Comparison of ENCODE assay signal across 8 cellular contexts in the genomic region with DNA sequence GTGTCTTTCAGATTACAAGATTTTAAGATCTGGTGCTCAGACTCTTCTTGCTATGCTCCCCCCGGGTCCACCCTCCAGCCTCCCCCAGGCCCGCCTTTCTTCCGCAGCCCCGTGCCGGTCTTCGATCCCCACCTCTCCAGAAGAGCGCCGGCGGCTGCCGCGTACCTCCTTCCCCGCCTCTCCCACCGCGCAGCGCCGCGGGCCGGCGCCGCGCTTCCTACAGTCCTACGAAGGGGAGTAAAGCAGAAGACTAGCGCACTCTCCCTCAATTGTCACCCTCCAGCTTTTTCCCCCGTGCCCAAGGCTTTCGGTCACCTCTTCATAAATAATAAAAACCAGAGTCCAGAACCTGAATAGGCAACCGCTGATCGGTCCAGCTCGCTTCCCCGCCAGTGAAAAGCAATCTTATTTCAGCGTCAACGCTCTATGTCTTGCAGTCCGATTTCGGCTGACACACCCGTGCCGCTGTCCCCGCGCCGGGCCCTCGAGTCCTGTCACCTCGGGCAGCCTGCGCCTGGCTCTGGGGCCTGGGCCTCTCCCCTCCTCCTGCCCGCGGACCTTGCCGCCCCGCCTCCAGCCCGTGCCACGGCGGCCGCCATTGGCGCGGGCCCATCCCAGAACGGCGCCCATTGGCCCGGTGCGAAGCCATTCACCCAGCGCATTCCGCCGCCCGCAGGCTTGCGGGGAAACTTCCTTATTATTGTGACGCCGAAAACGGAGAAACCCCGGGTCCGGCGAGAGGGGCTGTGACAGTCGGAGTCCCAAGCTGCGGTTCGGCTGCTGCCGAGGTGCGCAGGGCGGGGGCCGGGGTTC. TPM values are rescaled to one million over a fixed set of nuclear protein-coding genes. Genes with fewer than 3 reads are reported as not detected.
DNase-seq lines count a peak whose midpoint lies in the region; ATAC-seq and TF ChIP-seq lines count a peak whose summit lies in the region.

HERC3 (plus strand) TSS at position 694 of the 813 bp plus-strand sequence. CDS start 13,344 bp downstream, outside the sequence.

- H4K20me1 ChIP-seq in BLaER1 treated with 17β-estradiol and CSF1 and Interleukin-3, amounts not matched to agents 10 nM and 100 nM = peaks cover 0 to 38% (median 15%) of the 10 kb centered on the region in 11 experiments; a peak in 13 of 22 replicates

- H3K9ac ChIP-seq in BLaER1 treated with 17β-estradiol and CSF1 and Interleukin-3, amounts not matched to agents 10 nM and 100 nM = peak within 1 kb of the TSS; percentile 83 to 93 (median 89)

- no peaks in the 10 kb centered on the region for H3K9me3 ChIP-seq in BLaER1 treated with 17β-estradiol and CSF1 and Interleukin-3, amounts not matched to agents 10 nM and 100 nM (replicated peaks in 1 of 11)
- no peaks in the 10 kb centered on the region for H3K9me3 ChIP-seq in left lung

- ATAC-seq in GM19328 (IDR thresholded peaks at IDR 0.05; ENCODE audit: unreplicated experiment) (peak; percentile 97), HG03460 (IDR thresholded peaks at IDR 0.05; ENCODE audit: unreplicated experiment) (peak; percentile 95), left lung (peak; percentile 98)

- H3K27ac ChIP-seq in BLaER1 treated with 17β-estradiol and CSF1 and Interleukin-3, amounts not matched to agents 10 nM and 100 nM = peak within 1 kb of the TSS; percentile 61 to 91 (median 80)
- peak within 1 kb of the TSS; percentile 90 to 99 for H3K27ac ChIP-seq in left lung

- DNase-seq in NCI-H526 treated with DMSO at 0.1 percent for 48 hours (lab: John Stamatoyannopoulos, UW) (peak; percentile 70), dedifferentiated amniotic fluid mesenchymal stem cell (ENCODE audit: extremely low spot score) (peak; percentile 79), left lung (peak; percentile 91 to 98)
- peak; percentile 80 to 82 for DNase-seq in activated CD4-positive, alpha-beta T cell treated with anti-CD3 and anti-CD28 coated beads, Interleukin-2, amount 50 U/mL, for 4 hours
- peak; percentile 78 for DNase-seq in stimulated activated CD4-positive, alpha-beta T cell treated with anti-CD3 and anti-CD28 coated beads, Interleukin-2, amount 100 ng/mL, for 4 hours (ENCODE audit: low read depth)

- intact Hi-C loops in left lung (cut with DNase I) = no loop called here

- H3K4me1 ChIP-seq in BLaER1 treated with 17β-estradiol and CSF1 and Interleukin-3, amounts not matched to agents 10 nM and 100 nM = peaks cover 10 to 26% (median 15%) of the 10 kb centered on the region in 10 experiments; a peak in 16 of 20 replicates
- peaks cover 0 to 25% of the 10 kb centered on the region in 2 donors for H3K4me1 ChIP-seq in left lung

- H3K4me2 ChIP-seq in BLaER1 treated with 17β-estradiol and CSF1 and Interleukin-3, amounts not matched to agents 10 nM and 100 nM = peak within 1 kb of the TSS; percentile 84 to 96 (median 92)

- TF ChIP-seq CTCF in left lung (IDR thresholded peaks at IDR 0.05) = no peak

- peaks cover 10 to 18% (median 14%) of the 10 kb centered on the region in 11 experiments; a peak in 20 of 22 replicates for H3K36me3 ChIP-seq in BLaER1 treated with 17β-estradiol and CSF1 and Interleukin-3, amounts not matched to agents 10 nM and 100 nM
- H3K36me3 ChIP-seq in left lung = peaks cover 0 to 11% of the 10 kb centered on the region in 2 donors

- peak within 1 kb of the TSS; percentile 83 to 98 (median 90) for H3K4me3 ChIP-seq in BLaER1 treated with 17β-estradiol and CSF1 and Interleukin-3, amounts not matched to agents 10 nM and 100 nM
- H3K4me3 ChIP-seq in left lung = peak within 1 kb of the TSS; percentile 96

- H3K27me3 ChIP-seq in BLaER1 treated with 17β-estradiol and CSF1 and Interleukin-3, amounts not matched to agents 10 nM and 100 nM = peaks cover 0 to 12% (median 9%) of the 10 kb centered on the region in 11 experiments; a peak in 11 of 22 replicates
- no peaks in the 10 kb centered on the region for H3K27me3 ChIP-seq in left lung

RNA-seq across cellular contexts. Expression of gene HERC3, which starts in this region (rescaled TPM):
- 10 to 100 TPM; 31.9 to 43.8 TPM for total RNA-seq in left lung

Comparison
In these comparisons a context has a peak if more than half of its experiments do, and no peak if none do; other contexts are left out.
1. Peak in every context shown above with its lines: DNase-seq, ATAC-seq, H3K4me3 ChIP-seq and H3K27ac ChIP-seq.